In genomic region chr1:99758073-99758511, GRCh38 we compare ENCODE assay signal across 12 cellular contexts. TPM values are rescaled to one million over a fixed set of nuclear protein-coding genes. Genes with fewer than 3 reads are reported as not detected.
DNase-seq lines count a peak whose midpoint lies in the region; ATAC-seq lines count a peak whose summit lies in the region.
"Had no signal": no experiment of that assay in that cellular context is flagged by ENCODE, and none has a peak within 500 bp of the region (broad histone marks: within the 10 kb centered on the region; RNA-seq: fewer than 3 reads in every experiment).

No MANE protein-coding gene starts in this region.

- H3K4me3 Mint-ChIP-seq in activated T-helper 17 cell treated with anti-CD3 and anti-CD28 coated beads, Interleukin-2, amount 50 U/mL, for 72 hours: peak overlapping the region; percentile 39
- H3K4me3 Mint-ChIP-seq: effector memory CD8-positive, alpha-beta T cell; naive thymus-derived CD4-positive, alpha-beta T cell had no signal

- DNase-seq in occipital lobe (lab: John Stamatoyannopoulos, UW) (no peak), retina (no peak), GM19240 (ENCODE audit: insufficient read length, low spot score) (no peak), hepatic stellate cell (ENCODE audit: low spot score) (no peak)
- DNase-seq: effector memory CD8-positive, alpha-beta T cell; naive thymus-derived CD4-positive, alpha-beta T cell had no signal

- H3K4me3 ChIP-seq in ACC112 (ENCODE audit: low read depth, low read length): no peak overlapping the region
- H3K4me3 ChIP-seq: BLaER1 treated with 17β-estradiol and CSF1 and Interleukin-3, amounts not matched to agents 10 nM and 100 nM had no signal

- H3K27me3 ChIP-seq in ACC112 (ENCODE audit: insufficient read depth, low read length): no peaks in the 10 kb centered on the region
- H3K27me3 ChIP-seq: BLaER1 treated with 17β-estradiol and CSF1 and Interleukin-3, amounts not matched to agents 10 nM and 100 nM had no signal

- no peaks in the 10 kb centered on the region for H3K79me2 ChIP-seq in ACC112 (ENCODE audit: control insufficient read depth, insufficient read depth, low read length, unreplicated experiment)

- no peaks in the 10 kb centered on the region for H3K36me3 Mint-ChIP-seq in activated T-helper 17 cell treated with anti-CD3 and anti-CD28 coated beads, Interleukin-2, amount 50 U/mL, for 72 hours (ENCODE audit: low read depth)

- H3K27me3 Mint-ChIP-seq in activated T-helper 17 cell treated with anti-CD3 and anti-CD28 coated beads, Interleukin-2, amount 50 U/mL, for 72 hours: peaks cover 7% of the 10 kb centered on the region

- H2AFZ ChIP-seq in ACC112 (ENCODE audit: low read length, unreplicated experiment): peak overlapping the region; percentile 1

- H3K27ac Mint-ChIP-seq in activated T-helper 17 cell treated with anti-CD3 and anti-CD28 coated beads, Interleukin-2, amount 50 U/mL, for 72 hours: no peak overlapping the region
- H3K27ac Mint-ChIP-seq: effector memory CD8-positive, alpha-beta T cell; naive thymus-derived CD4-positive, alpha-beta T cell had no signal

- peak; percentile 71 for ATAC-seq in GM19351 (IDR thresholded peaks at IDR 0.05; ENCODE audit: unreplicated experiment)
- ATAC-seq in HG03039 (IDR thresholded peaks at IDR 0.05; ENCODE audit: unreplicated experiment): peak; percentile 46
- peak; percentile 24 for ATAC-seq in activated T-helper 17 cell treated with anti-CD3 and anti-CD28 coated beads, Interleukin-2, amount 50 U/mL, for 72 hours (replicated peaks)
- ATAC-seq: effector memory CD8-positive, alpha-beta T cell; naive thymus-derived CD4-positive, alpha-beta T cell had no signal

- H3K9me3 Mint-ChIP-seq in activated T-helper 17 cell treated with anti-CD3 and anti-CD28 coated beads, Interleukin-2, amount 50 U/mL, for 72 hours: no peaks in the 10 kb centered on the region
- H3K9me3 Mint-ChIP-seq: effector memory CD8-positive, alpha-beta T cell had no signal

- H3K4me1 Mint-ChIP-seq in activated T-helper 17 cell treated with anti-CD3 and anti-CD28 coated beads, Interleukin-2, amount 50 U/mL, for 72 hours: peaks cover 7% of the 10 kb centered on the region

- no peak overlapping the region for H3K27ac ChIP-seq in ACC112 (ENCODE audit: low read depth, low read length)
- H3K27ac ChIP-seq: BLaER1 treated with 17β-estradiol and CSF1 and Interleukin-3, amounts not matched to agents 10 nM and 100 nM; HL-60 had no signal

- peaks cover 45% of the 10 kb centered on the region for H3K4me1 ChIP-seq in ACC112 (ENCODE audit: control insufficient read depth, insufficient read depth, low read length, unreplicated experiment)

- no peaks in the 10 kb centered on the region for H3K36me3 ChIP-seq in ACC112 (ENCODE audit: insufficient read depth, low read length)
- H3K36me3 ChIP-seq: BLaER1 treated with 17β-estradiol and CSF1 and Interleukin-3, amounts not matched to agents 10 nM and 100 nM had no signal

RNA-seq across cellular contexts. Expression of gene FRRS1, which starts 8.3 kb away (rescaled TPM):
- total RNA-seq in activated T-helper 17 cell treated with anti-CD3 and anti-CD28 coated beads, Interleukin-2, amount 50 U/mL, for 72 hours: 1 to 10 TPM in 1 of 2 donors, under 1 TPM in 1; 0.69 to 2.2 TPM
- total RNA-seq in occipital lobe: 1.9 TPM
